Comparison of ENCODE assay signal across 15 cellular contexts in the genomic region with DNA sequence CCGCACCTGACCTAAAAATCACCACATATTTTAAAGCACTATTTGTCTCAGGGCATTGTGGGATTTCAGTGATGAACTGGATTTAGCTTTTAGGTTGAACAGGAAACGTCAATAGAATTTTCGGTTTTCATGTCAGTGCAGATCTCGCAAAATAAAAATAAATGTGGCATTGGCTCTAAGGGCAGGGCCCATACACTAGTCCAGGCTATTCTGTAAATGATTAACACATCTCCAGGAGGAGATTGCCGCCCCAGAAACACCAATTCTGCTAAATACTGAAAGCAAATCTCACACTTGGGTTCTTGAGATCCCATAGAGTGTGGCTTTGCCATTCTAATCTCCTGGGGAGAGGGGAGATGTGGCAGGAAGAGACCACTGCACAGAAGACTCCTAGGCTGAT.
DNase-seq lines count a peak whose midpoint lies in the region; ATAC-seq and TF ChIP-seq lines count a peak whose summit lies in the region.
"Had no signal": no experiment of that assay in that cellular context is flagged by ENCODE, and none has a peak within 500 bp of the region (broad histone marks: within the 10 kb centered on the region; RNA-seq: fewer than 3 reads in every experiment).

No MANE protein-coding gene starts in this region.

- intact Hi-C loops in Calu3 (cut with micrococcal nuclease; ENCODE audit: unreplicated experiment) = loop anchor here (5.0 kb wide), 2 partner anchors 106 to 721 kb away; no protein-coding TSS in a partner anchor

- no peak overlapping the region for H3K9ac ChIP-seq in mesendoderm (ENCODE audit: low read length)
- H3K9ac ChIP-seq in Karpas-422 (ENCODE audit: low read length) = no peak overlapping the region

- H3K27ac ChIP-seq in mesendoderm (ENCODE audit: low read depth, low read length) (no peak overlapping the region), Karpas-422 (ENCODE audit: low read length) (no peak overlapping the region)
- H3K27ac ChIP-seq: cardiac muscle cell, suprapubic skin had no signal

- no peak overlapping the region for H4K8ac ChIP-seq in mesendoderm (ENCODE audit: low read depth, low read length)

- H2BK120ac ChIP-seq in mesendoderm (ENCODE audit: low read depth, low read length) = no peak overlapping the region

- H3K4me1 Mint-ChIP-seq in Calu3 (ENCODE audit: low read depth, unreplicated experiment) (peaks cover 36% of the 10 kb centered on the region), T-helper 17 cell (peaks cover 2% of the 10 kb centered on the region)

- no peak overlapping the region for H3K4ac ChIP-seq in mesendoderm (ENCODE audit: low read depth, low read length)

- H3K23ac ChIP-seq in mesendoderm (ENCODE audit: low read length) = no peak overlapping the region

- H2BK15ac ChIP-seq in mesendoderm (replicated peaks; ENCODE audit: low read depth) = no peak overlapping the region

- H3K27me3 Mint-ChIP-seq in Calu3 (ENCODE audit: unreplicated experiment) (no peaks in the 10 kb centered on the region), T-helper 17 cell (no peaks in the 10 kb centered on the region)
- H3K27me3 Mint-ChIP-seq: activated CD4-positive, alpha-beta T cell treated with anti-CD3 and anti-CD28 coated beads, Interleukin-2, amount 10 ng/mL, durations not matched to agents 7 days and 5 days had no signal

- BruUV-seq in Calu3 (replicated peaks; lab: Mats Ljungman, UMichigan) = TSS peak; percentile 41

- H4K20me1 ChIP-seq in Karpas-422 (ENCODE audit: insufficient read depth, low read depth, low read length) = no peaks in the 10 kb centered on the region

- H2AFZ ChIP-seq in Karpas-422 (ENCODE audit: low read length) = no peak overlapping the region

- H3K9me3 Mint-ChIP-seq in Calu3 (ENCODE audit: low read depth, unreplicated experiment) = peaks cover 7% of the 10 kb centered on the region

- CTCF ChIA-PET in Calu3 (lab: Charles Lee) = interaction anchor here (0.6 to 1.3 kb wide), 2 partner anchors 26 to 29 kb away, joined by 3 to 14 read pairs; no protein-coding TSS in a partner anchor

- no peaks in the 10 kb centered on the region for H3K9me2 ChIP-seq in Karpas-422 (replicated peaks; ENCODE audit: insufficient read depth, low read length)

- H3K27ac Mint-ChIP-seq in Calu3 (ENCODE audit: unreplicated experiment) (peak overlapping the region; percentile 98), T-helper 17 cell (peak overlapping the region; percentile 96)

- H3K36me3 Mint-ChIP-seq in Calu3 (ENCODE audit: insufficient read depth, unreplicated experiment) (peaks cover 25% of the 10 kb centered on the region), T-helper 17 cell (ENCODE audit: low read depth) (no peaks in the 10 kb centered on the region)

- peak overlapping the region; percentile 83 for H3K4me3 Mint-ChIP-seq in Calu3 (ENCODE audit: low read depth, unreplicated experiment)
- no peak overlapping the region for H3K4me3 Mint-ChIP-seq in T-helper 17 cell

- peak; percentile 26 for ATAC-seq in GM21529 (IDR thresholded peaks at IDR 0.05; ENCODE audit: unreplicated experiment)
- no peak for ATAC-seq in T-helper 17 cell
- no peak for ATAC-seq in GM18511 (IDR thresholded peaks at IDR 0.05; ENCODE audit: unreplicated experiment)
- ATAC-seq: SK-N-SH treated with all-trans-retinoic acid at 6 μM for 48 hours had no signal

- no peak overlapping the region for H3K18ac ChIP-seq in mesendoderm (ENCODE audit: low read length)

- H3K4me2 ChIP-seq in mesendoderm (ENCODE audit: low read length) = no peak overlapping the region
- no peak overlapping the region for H3K4me2 ChIP-seq in Karpas-422 (ENCODE audit: low read depth, low read length, poor library complexity, severe bottlenecking)

- H2BK5ac ChIP-seq in mesendoderm (ENCODE audit: low read length) = no peak overlapping the region

- no peak overlapping the region for H4K5ac ChIP-seq in mesendoderm (ENCODE audit: low read length)

- H3K4me1 ChIP-seq in mesendoderm (ENCODE audit: control insufficient read depth, low read depth, low read length) = no peaks in the 10 kb centered on the region
- H3K4me1 ChIP-seq in Karpas-422 (ENCODE audit: low read length) = no peaks in the 10 kb centered on the region
- H3K4me1 ChIP-seq: suprapubic skin had no signal

- no CpG with 5 or more reads among the region's 5 CpGs for WGBS in mesendoderm (ENCODE audit: extremely low coverage, insufficient coverage, low lambda C conversion rate)

- no peak overlapping the region for H2AK5ac ChIP-seq in mesendoderm (ENCODE audit: low read length)

- H3K27me3 ChIP-seq in mesendoderm (ENCODE audit: insufficient read depth, low read length, poor library complexity) (no peaks in the 10 kb centered on the region), Karpas-422 (ENCODE audit: low read length) (no peaks in the 10 kb centered on the region)
- H3K27me3 ChIP-seq: cardiac muscle cell, suprapubic skin had no signal

- H3K36me3 ChIP-seq in mesendoderm (ENCODE audit: control insufficient read depth, insufficient read depth, low read length) (no peaks in the 10 kb centered on the region), Karpas-422 (ENCODE audit: insufficient read depth, low read length) (no peaks in the 10 kb centered on the region)
- H3K36me3 ChIP-seq: cardiac muscle cell, suprapubic skin had no signal

- TF ChIP-seq CTCF in Calu3 (IDR thresholded peaks at IDR 0.05; ENCODE audit: unreplicated experiment) = no peak

- H3K79me2 ChIP-seq in mesendoderm (ENCODE audit: control insufficient read depth, insufficient read depth, low read length) = no peaks in the 10 kb centered on the region
- H3K79me2 ChIP-seq in Karpas-422 (ENCODE audit: low read length) = no peaks in the 10 kb centered on the region

- no peak overlapping the region for H3K56ac ChIP-seq in mesendoderm (ENCODE audit: low read length)

- H3K4me3 ChIP-seq in mesendoderm (ENCODE audit: low read length) (no peak overlapping the region), Karpas-422 (ENCODE audit: low read length) (no peak overlapping the region)
- H3K4me3 ChIP-seq: cardiac muscle cell, lung, skin epidermis, suprapubic skin had no signal

- no peaks in the 10 kb centered on the region for H3K79me1 ChIP-seq in mesendoderm (ENCODE audit: low read length)

- DNase-seq in Calu3 (no peak), T-helper 17 cell (no peak), mesendoderm (peak; percentile 23), Karpas-422 (no peak)
- DNase-seq in stimulated activated CD4-positive, alpha-beta T cell treated with anti-CD3 and anti-CD28 coated beads, Interleukin-4, amount 100 ng/mL, for 24 hours = no peak
- DNase-seq: glutamatergic neuron; naive thymus-derived CD4-positive, alpha-beta T cell had no signal

- no peaks in the 10 kb centered on the region for H3K9me3 ChIP-seq in T-helper 17 cell (ENCODE audit: control insufficient read depth, low read length, poor library complexity, severe bottlenecking)
- peaks cover 18% of the 10 kb centered on the region; the same call in 1 of the 2 replicates for H3K9me3 ChIP-seq in Karpas-422 (ENCODE audit: low read length)
- H3K9me3 ChIP-seq: suprapubic skin had no signal
